Comparison of ENCODE assay signal across 23 cellular contexts in the genomic region with DNA sequence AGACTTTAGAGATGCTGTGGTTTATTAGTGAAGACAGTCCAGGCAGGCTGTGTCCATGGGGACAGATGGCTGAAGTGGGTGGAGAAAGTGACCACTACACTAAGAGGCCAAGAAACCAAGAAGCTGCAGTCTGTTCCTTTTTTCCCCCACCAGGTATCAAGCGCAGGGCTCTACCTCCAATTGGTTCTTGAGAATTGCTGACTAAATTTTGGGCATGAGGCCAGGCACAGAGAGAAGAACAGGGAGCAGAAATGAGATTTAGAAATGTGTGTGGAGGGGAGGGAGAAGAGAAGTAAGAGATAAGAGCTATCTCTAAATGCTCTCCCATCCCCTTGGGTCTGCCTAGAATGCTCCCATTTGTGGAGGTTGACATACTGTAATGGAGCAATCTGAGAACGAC.
"Had no signal": no experiment of that assay in that cellular context is flagged by ENCODE, and none has a peak within 500 bp of the region (broad histone marks: within the 10 kb centered on the region; RNA-seq: fewer than 3 reads in every experiment).

No MANE protein-coding gene starts in this region.

- H3K4me3 Mint-ChIP-seq: nephron progenitor cell; stimulated activated memory B cell treated with anti-CD40 and anti-IgM and Interleukin-4, amounts not matched to agents 10 μg/mL and 1 μg/mL and 100 μg/mL, for 72 hours; stimulated activated naive CD8-positive, alpha-beta T cell treated with anti-CD3 and anti-CD28 coated beads, Interleukin-15, Interleukin-2, amounts not matched to agents 100 ng/mL and 50 ng/mL, for 24 hours had no signal

- ATAC-seq: left cardiac atrium; lower lobe of right lung; naive thymus-derived CD4-positive, alpha-beta T cell; psoas muscle; right lobe of liver; stimulated activated memory B cell treated with anti-CD40 and anti-IgM and Interleukin-4, amounts not matched to agents 10 μg/mL and 1 μg/mL and 100 μg/mL, for 72 hours had no signal

- H3K36me3 ChIP-seq: left ventricle myocardium inferior, lower lobe of right lung, neutrophil, right lobe of liver, tibial nerve had no signal

- H3K4me1 Mint-ChIP-seq: stimulated activated memory B cell treated with anti-CD40 and anti-IgM and Interleukin-4, amounts not matched to agents 10 μg/mL and 1 μg/mL and 100 μg/mL, for 72 hours had no signal

- H3K4me1 ChIP-seq: left ventricle myocardium inferior, lower lobe of right lung, psoas muscle, right lobe of liver, testis, tibial nerve had no signal

- H3K27ac Mint-ChIP-seq: stimulated activated memory B cell treated with anti-CD40 and anti-IgM and Interleukin-4, amounts not matched to agents 10 μg/mL and 1 μg/mL and 100 μg/mL, for 72 hours; stimulated activated naive CD8-positive, alpha-beta T cell treated with anti-CD3 and anti-CD28 coated beads, Interleukin-15, Interleukin-2, amounts not matched to agents 100 ng/mL and 50 ng/mL, for 24 hours had no signal

- H3K27me3 ChIP-seq: dorsolateral prefrontal cortex, hepatocyte, neutrophil, right lobe of liver, testis, tibial nerve had no signal

- DNase-seq: cortex of kidney; effector CD8-positive, alpha-beta T cell; foreskin melanocyte; head of caudate nucleus; kidney; left cardiac atrium; left ventricle myocardium inferior; lower lobe of right lung; mesenchymal stem cell; naive thymus-derived CD4-positive, alpha-beta T cell; nephron progenitor cell; psoas muscle; retina; right lobe of liver; stimulated activated CD4-positive, alpha-beta T cell treated with anti-CD3 and anti-CD28 coated beads, Interleukin-4, amount 100 ng/mL, for 1 hour; stimulated activated CD8-positive, alpha-beta memory T cell treated with anti-CD3 and anti-CD28 coated beads, Interleukin-4, amount 100 ng/mL, for 48 hours; testis had no signal

- H3K36me3 Mint-ChIP-seq: stimulated activated memory B cell treated with anti-CD40 and anti-IgM and Interleukin-4, amounts not matched to agents 10 μg/mL and 1 μg/mL and 100 μg/mL, for 72 hours had no signal

- H3K4me3 ChIP-seq: dorsolateral prefrontal cortex, hepatocyte, left ventricle myocardium inferior, lower lobe of right lung, psoas muscle, right lobe of liver, testis, tibial nerve had no signal

- H3K9me3 ChIP-seq: neutrophil, psoas muscle, right lobe of liver, testis had no signal
